ENCODE assay signal across 8 cellular contexts in the genomic region with DNA sequence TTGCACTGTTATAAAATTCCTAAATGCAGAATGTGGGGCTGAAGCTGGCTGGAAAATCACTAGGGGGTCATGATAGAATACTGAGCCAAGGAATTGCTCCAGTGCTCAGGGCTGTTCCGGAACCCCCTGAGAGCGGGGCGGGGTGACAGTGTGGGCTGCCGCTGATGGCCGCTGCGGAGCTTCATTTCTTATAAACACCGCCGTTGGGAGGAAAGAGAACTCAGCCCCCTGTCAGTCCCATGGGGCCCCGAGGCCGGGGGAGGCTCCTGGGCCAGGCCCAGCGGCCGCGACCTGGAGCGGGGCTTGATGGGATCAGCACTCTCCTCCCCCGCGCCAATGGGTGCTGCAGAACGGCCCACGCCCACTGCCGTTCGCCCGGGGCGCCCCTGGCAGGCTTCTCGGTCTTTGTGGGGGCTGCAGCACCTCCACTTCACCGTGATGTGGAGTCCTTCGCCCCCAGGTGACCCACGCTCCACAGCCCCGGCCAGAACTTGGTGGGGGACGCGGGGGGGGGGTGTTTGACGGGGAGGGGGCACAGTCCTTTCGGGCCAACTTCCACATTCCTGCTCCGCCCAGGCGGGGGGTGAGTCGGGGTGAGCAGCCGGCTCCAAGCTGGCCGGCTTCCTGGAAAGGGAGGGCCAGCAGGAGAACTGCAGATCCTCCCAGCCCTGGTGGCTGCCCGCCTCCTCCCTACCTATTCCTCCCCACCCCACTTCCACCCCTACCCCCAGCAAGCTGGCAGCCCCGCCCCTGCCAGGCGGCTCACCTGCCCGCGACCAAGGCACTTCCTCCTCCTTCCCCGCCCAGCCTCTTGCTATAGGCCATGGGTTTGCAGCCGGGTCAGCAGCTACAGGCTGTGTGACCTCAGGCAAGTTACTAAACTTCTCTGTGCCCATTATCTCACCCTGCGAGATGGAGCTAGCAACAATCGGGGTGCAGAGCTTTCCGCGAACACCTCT. TPM values are rescaled to one million over a fixed set of nuclear protein-coding genes. Genes with fewer than 3 reads are reported as not detected.
A peak's percentile ranks its signal among the peaks of the same experiment; 100 is the strongest.
DNase-seq lines count a peak whose midpoint lies in the region; ATAC-seq and TF ChIP-seq lines count a peak whose summit lies in the region.

No MANE protein-coding gene starts in this region.

- H3K27me3 ChIP-seq in IMR-90 (ENCODE audit: control insufficient read depth, insufficient read depth, low read length) (no peaks in the 10 kb centered on the region), muscle layer of duodenum (ENCODE audit: low read depth, low read length) (no peaks in the 10 kb centered on the region)

- H3K27ac ChIP-seq in IMR-90 (ENCODE audit: insufficient read depth, low read length) (peak overlapping the region; percentile 96), muscle layer of duodenum (ENCODE audit: low read length) (peak overlapping the region; percentile 95)

- H4K20me1 ChIP-seq in IMR-90 (ENCODE audit: insufficient read depth, low read length): no peaks in the 10 kb centered on the region

- dilution Hi-C loops in IMR-90 (cut with HindIII; ENCODE audit: low sequenced_read_pairs, unreplicated experiment): no loop called here

- peak; percentile 60 for DNase-seq in D341Med (ENCODE audit: low spot score)
- DNase-seq in IMR-90: peak; percentile 82
- DNase-seq in OCI-M2 (lab: John Stamatoyannopoulos, UW; ENCODE audit: unreplicated experiment): peak; percentile 22
- DNase-seq in activated T-cell treated with anti-CD3 and anti-CD28 coated beads, Interleukin-2, amount 50 U/mL, for 4 hours: peak; percentile 86
- DNase-seq in stimulated activated CD8-positive, alpha-beta memory T cell treated with anti-CD3 and anti-CD28 coated beads, Interleukin-7, amount 100 ng/mL, for 48 hours (ENCODE audit: extremely low read depth in 1 of 2, low read depth in 1 of 2): peak; percentile 70 to 86

- CTCF ChIA-PET in IMR-90 (lab: Yijun Ruan, JAX): interaction anchor here (1.1 to 2.5 kb wide), 3 partner anchors 57 to 108 kb away, joined by 3 to 6 read pairs (median 5); no protein-coding TSS in a partner anchor

- H3K4me1 ChIP-seq in IMR-90 (ENCODE audit: control insufficient read depth, insufficient read depth, low read length) (peaks cover 27% of the 10 kb centered on the region), muscle layer of duodenum (ENCODE audit: control insufficient read depth in 1 of 2, insufficient read depth in 2 of 2, low read length in 2 of 2) (peaks cover 28 to 37% of the 10 kb centered on the region in 2 donors)

- H3K9me1 ChIP-seq in IMR-90 (ENCODE audit: insufficient read depth, low read length): peaks cover 43% of the 10 kb centered on the region

- H3K23ac ChIP-seq in IMR-90 (ENCODE audit: low read depth, low read length): peak overlapping the region; percentile 98

- ATAC-seq in GM21515 (IDR thresholded peaks at IDR 0.05; ENCODE audit: unreplicated experiment): peak; percentile 28
- ATAC-seq in IMR-90 (ENCODE audit: low read depth): peak; percentile 62
- peak; percentile 56 to 57 for ATAC-seq in activated T-cell treated with anti-CD3 and anti-CD28 coated beads, Interleukin-2, amount 50 U/mL, for 4 hours
- peak; percentile 88 for ATAC-seq in esophagus mucosa

- H2BK5ac ChIP-seq in IMR-90 (ENCODE audit: low read depth, low read length, poor library complexity, severe bottlenecking): peak overlapping the region; percentile 93

- H3K4me2 ChIP-seq in IMR-90 (ENCODE audit: low read depth, low read length): peak overlapping the region; percentile 65

- H3K9me3 ChIP-seq in IMR-90 (ENCODE audit: control insufficient read depth, insufficient read depth, low read length) (no peaks in the 10 kb centered on the region), muscle layer of duodenum (ENCODE audit: control insufficient read depth in 1 of 2, low read length in 2 of 2) (no peaks in the 10 kb centered on the region)

- H3K79me1 ChIP-seq in IMR-90 (ENCODE audit: low read depth in 1 of 2, low read length in 2 of 2): peaks cover 2 to 30% of the 10 kb centered on the region in 2 experiments; a peak in 1 of 4 replicates

- peak overlapping the region; percentile 99 for H3K4ac ChIP-seq in IMR-90 (ENCODE audit: low read depth, low read length)

- H2BK120ac ChIP-seq in IMR-90 (ENCODE audit: low read depth, low read length): peak overlapping the region; percentile 95

- peak overlapping the region; percentile 90 for H3K14ac ChIP-seq in IMR-90 (replicated peaks; ENCODE audit: low read depth, low read length)

- peak overlapping the region; percentile 96 to 97 for H4K8ac ChIP-seq in IMR-90 (ENCODE audit: low read depth in 2 of 2, low read length in 2 of 2)

- peak overlapping the region; percentile 96 for H3K56ac ChIP-seq in IMR-90 (ENCODE audit: extremely low read depth, insufficient read depth, low read length)

- H4K5ac ChIP-seq in IMR-90 (ENCODE audit: low read depth, low read length): peak overlapping the region; percentile 92

- peak overlapping the region; percentile 98 for H2BK20ac ChIP-seq in IMR-90 (ENCODE audit: low read depth, low read length)

- TF ChIP-seq CTCF in IMR-90 (conservative IDR thresholded peaks at IDR 0.05; ENCODE audit: low read depth, low read length): no peak

- H3K4me3 Mint-ChIP-seq in activated T-cell treated with anti-CD3 and anti-CD28 coated beads, Interleukin-2, amount 50 U/mL, for 4 hours: peak overlapping the region; percentile 90

- no peak for TF ChIP-seq RAD21 in IMR-90 (IDR thresholded peaks at IDR 0.05; ENCODE audit: low read length)

- H2AFZ ChIP-seq in IMR-90 (replicated peaks; ENCODE audit: low read length, poor library complexity): peak overlapping the region; percentile 87

- H3K4me3 ChIP-seq in IMR-90 (ENCODE audit: insufficient read depth, low read depth, low read length) (peak overlapping the region; percentile 59), muscle layer of duodenum (ENCODE audit: low read depth in 1 of 2, low read length in 2 of 2) (peak overlapping the region; percentile 70 to 75)

- peak overlapping the region; percentile 96 for H2AK5ac ChIP-seq in IMR-90 (ENCODE audit: low read depth, low read length)

- peak overlapping the region; percentile 97 for H4K91ac ChIP-seq in IMR-90 (ENCODE audit: insufficient read depth, low read depth, low read length)

- no peak for TF ChIP-seq POLR2A in IMR-90 (IDR thresholded peaks at IDR 0.05; ENCODE audit: low read depth, low read length)

- 0% methylated on average over 18 of the region's 47 CpGs; no CpG with 5 or more reads in 1 of the 2 experiments for WGBS in IMR-90 (ENCODE audit: extremely low coverage in 2 of 2, insufficient read length in 1 of 2), 2 experiments

- peak overlapping the region; percentile 95 for H2AK9ac ChIP-seq in IMR-90 (replicated peaks; ENCODE audit: low read depth, low read length, poor library complexity)

- intact Hi-C loops in IMR-90 (cut with micrococcal nuclease): loop anchor here (10.0 kb wide), 1 partner anchor 431 kb away; a partner anchor contains a TSS

- H3K18ac ChIP-seq in IMR-90 (ENCODE audit: low read depth, low read length): peak overlapping the region; percentile 72

- H3K36me3 ChIP-seq in IMR-90 (ENCODE audit: control insufficient read depth, insufficient read depth, low read length) (no peaks in the 10 kb centered on the region), muscle layer of duodenum (ENCODE audit: control insufficient read depth in 1 of 2, insufficient read depth in 2 of 2, low read length in 2 of 2) (no peaks in the 10 kb centered on the region)

- BruUV-seq in IMR-90 (replicated peaks; lab: Mats Ljungman, UMichigan): no TSS peak

- H2BK15ac ChIP-seq in IMR-90 (ENCODE audit: low read depth, low read length): peak overlapping the region; percentile 69; the same call in 2 of the 3 replicates

- H3K4me1 Mint-ChIP-seq in activated T-cell treated with anti-CD3 and anti-CD28 coated beads, Interleukin-2, amount 50 U/mL, for 4 hours (ENCODE audit: low read depth): peaks cover 76% of the 10 kb centered on the region

- no peaks in the 10 kb centered on the region for H3K27me3 Mint-ChIP-seq in activated T-cell treated with anti-CD3 and anti-CD28 coated beads, Interleukin-2, amount 50 U/mL, for 4 hours (ENCODE audit: low read depth)

- H3K9me3 Mint-ChIP-seq in activated T-cell treated with anti-CD3 and anti-CD28 coated beads, Interleukin-2, amount 50 U/mL, for 4 hours: no peaks in the 10 kb centered on the region

- H3K9ac ChIP-seq in IMR-90 (ENCODE audit: low read depth, low read length): peak overlapping the region; percentile 90

- POLR2A ChIA-PET in IMR-90 (lab: Charles Lee; ENCODE audit: unreplicated experiment): interaction anchor here (0.7 to 1.2 kb wide), 6 partner anchors 10 to 396 kb away, joined by 3 to 10 read pairs (median 4); no protein-coding TSS in a partner anchor

- no peaks in the 10 kb centered on the region for H3K36me3 Mint-ChIP-seq in activated T-cell treated with anti-CD3 and anti-CD28 coated beads, Interleukin-2, amount 50 U/mL, for 4 hours (ENCODE audit: insufficient read depth)

- in situ Hi-C loops in IMR-90 (cut with MboI; ENCODE audit: low sequenced_read_pairs): loop anchor here (25.0 kb wide), 1 partner anchor 409 kb away; no protein-coding TSS in a partner anchor

TF ChIP-seq in IMR-90, 13 proteins besides CTCF, POLR2A, EP300 and RAD21:
- no peak for TF ChIP-seq RFX5 (IDR thresholded peaks at IDR 0.05; ENCODE audit: low read depth, low read length)
- TF ChIP-seq MAZ (IDR thresholded peaks at IDR 0.05; ENCODE audit: borderline replicate concordance, low read depth, low read length): peak; percentile 79; the same call in 1 of the 2 replicates
- no peak for TF ChIP-seq NFE2L2 (IDR thresholded peaks at IDR 0.05; ENCODE audit: low read depth, low read length)
- TF ChIP-seq MAFK (IDR thresholded peaks at IDR 0.05; ENCODE audit: low read depth, low read length): peak; percentile 27; the same call in 1 of the 2 replicates

RNA-seq across cellular contexts. Expression of a gene that starts 5.4 kb away (rescaled TPM):
- total RNA-seq in IMR-90 (2012; rRNA removed): 6.9 and 11.1 TPM in 2 replicates
- polyA plus RNA-seq in IMR-90 (2012; rRNA removed): 16.5 and 18.9 TPM in 2 replicates
- 13.2 and 15.9 TPM in 2 replicates for polyA plus RNA-seq in IMR-90 (2012; cell fraction: cytosol; rRNA removed)
- 25.7 and 30.6 TPM in 2 replicates for polyA plus RNA-seq in IMR-90 (2012; cell fraction: nucleus; rRNA removed; ENCODE audit: low replicate concordance)
- total RNA-seq in activated T-cell treated with anti-CD3 and anti-CD28 coated beads, Interleukin-2, amount 50 U/mL, for 4 hours: 100 to 1,000 TPM; 342 to 390 (median 377) TPM
- 9.1 TPM for total RNA-seq in esophagus mucosa

RNA-seq across cellular contexts. Expression of a gene that starts 47.4 kb away (rescaled TPM):
- total RNA-seq in IMR-90 (2012; rRNA removed): not detected in 2 replicates
- polyA plus RNA-seq in IMR-90 (2012; rRNA removed): not detected in 2 replicates
- not detected in 2 replicates for polyA plus RNA-seq in IMR-90 (2012; cell fraction: cytosol; rRNA removed)
- polyA plus RNA-seq in IMR-90 (2012; cell fraction: nucleus; rRNA removed; ENCODE audit: low replicate concordance): not detected in 2 replicates
- 10 to 100 TPM in 2 of 3 donors, 1 to 10 TPM in 1; 3.6 to 24.1 (median 17.5) TPM for total RNA-seq in activated T-cell treated with anti-CD3 and anti-CD28 coated beads, Interleukin-2, amount 50 U/mL, for 4 hours
- not detected for total RNA-seq in esophagus mucosa

Comparison
In these comparisons a context has a peak if more than half of its experiments do, and no peak if none do; other contexts are left out.
1. Peak in every context shown above with its lines: DNase-seq, ATAC-seq, H3K4me3 ChIP-seq and H3K27ac ChIP-seq.
2. DNase-seq: peak in every context shown above with its lines; median percentile 86 in activated T-cell treated with anti-CD3 and anti-CD28 coated beads, Interleukin-2, amount 50 U/mL, for 4 hours; 82 in IMR-90; 78 in stimulated activated CD8-positive, alpha-beta memory T cell treated with anti-CD3 and anti-CD28 coated beads, Interleukin-7, amount 100 ng/mL, for 48 hours; 60 in D341Med; 22 in OCI-M2.
3. ATAC-seq: peak in every context shown above with its lines; median percentile 88 in esophagus mucosa; 62 in IMR-90; 56 in activated T-cell treated with anti-CD3 and anti-CD28 coated beads, Interleukin-2, amount 50 U/mL, for 4 hours; 28 in GM21515.
4. RNA of a gene that starts 5.4 kb away (total RNA-seq): 342 to 390 TPM in activated T-cell treated with anti-CD3 and anti-CD28 coated beads, Interleukin-2, amount 50 U/mL, for 4 hours; 6.9 to 11.1 TPM in IMR-90 and 9.1 TPM in esophagus mucosa (single experiment); every median in the first group is over 10 times any median in the second.